ENCODE assay signal across 28 cellular contexts in the genomic region with DNA sequence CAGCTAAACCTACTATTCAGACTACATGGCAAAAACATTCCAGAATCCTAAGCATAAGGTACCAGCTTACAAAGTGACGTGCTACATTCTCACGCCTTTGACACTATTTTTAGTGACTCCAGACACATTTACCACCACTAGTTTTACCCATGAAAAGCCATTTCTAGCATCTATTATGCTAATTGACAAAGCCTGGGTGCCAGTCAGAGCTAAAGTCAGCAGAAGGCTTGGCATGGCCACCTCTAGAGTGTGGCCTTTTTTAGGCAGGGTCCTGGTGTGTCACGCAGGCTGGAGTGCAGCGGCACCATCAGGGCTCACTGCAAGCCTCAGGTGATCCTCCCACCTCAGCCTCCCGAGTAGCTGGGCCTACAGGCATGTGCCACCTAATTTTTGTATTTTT.
"Had no signal": no experiment of that assay in that cellular context is flagged by ENCODE, and none has a peak within 500 bp of the region (broad histone marks: within the 10 kb centered on the region; RNA-seq: fewer than 3 reads in every experiment).

No MANE protein-coding gene starts in this region.

- H3K27me3 ChIP-seq: colonic mucosa, dorsolateral prefrontal cortex, esophagus muscularis mucosa, esophagus squamous epithelium, foreskin keratinocyte, gastrocnemius medialis, gastroesophageal sphincter, heart left ventricle, heart right ventricle had no signal

- H3K4me3 Mint-ChIP-seq: dendritic cell treated with granulocyte-macrophage colony-stimulating factor and Interleukin-4, amounts not matched to agents 40 ng/mL and 50 ng/mL, for 4 days; effector memory CD8-positive, alpha-beta T cell; endodermal cell had no signal

- ATAC-seq: effector memory CD8-positive, alpha-beta T cell; esophagus mucosa; foreskin keratinocyte; gastrocnemius medialis; gastroesophageal sphincter; heart left ventricle; heart right ventricle had no signal

- H3K9me3 ChIP-seq: colonic mucosa, esophagus muscularis mucosa, esophagus squamous epithelium, gastrocnemius medialis, gastroesophageal sphincter, heart left ventricle, heart right ventricle had no signal

- H3K27ac Mint-ChIP-seq: dendritic cell treated with granulocyte-macrophage colony-stimulating factor and Interleukin-4, amounts not matched to agents 40 ng/mL and 50 ng/mL, for 4 days; effector memory CD8-positive, alpha-beta T cell had no signal

- H3K9me3 Mint-ChIP-seq: dendritic cell treated with granulocyte-macrophage colony-stimulating factor and Interleukin-4, amounts not matched to agents 40 ng/mL and 50 ng/mL, for 4 days; effector memory CD8-positive, alpha-beta T cell; endodermal cell had no signal

- H3K4me1 ChIP-seq: colonic mucosa, esophagus muscularis mucosa, foreskin keratinocyte, gastrocnemius medialis, gastroesophageal sphincter, heart left ventricle, heart right ventricle had no signal

- H3K27ac ChIP-seq: colonic mucosa, coronary artery, dorsolateral prefrontal cortex, epithelial cell of prostate, esophagus squamous epithelium, foreskin keratinocyte, gastrocnemius medialis, gastroesophageal sphincter, heart left ventricle, heart right ventricle had no signal

- FAIRE-seq: colon, endometrium, endothelial cell of umbilical vein, frontal cortex had no signal

- DNase-seq: colonic mucosa; cortex of kidney; dermis blood vessel endothelial cell; dorsolateral prefrontal cortex; effector CD4-positive, alpha-beta T cell; effector CD8-positive, alpha-beta T cell; effector memory CD4-positive, alpha-beta T cell; effector memory CD8-positive, alpha-beta T cell; endodermal cell; erythroblast; esophagus squamous epithelium; foreskin fibroblast; foreskin keratinocyte; foreskin melanocyte; gastrocnemius medialis; glutamatergic neuron; heart left ventricle; heart right ventricle had no signal

- H3K27me3 Mint-ChIP-seq: dendritic cell treated with granulocyte-macrophage colony-stimulating factor and Interleukin-4, amounts not matched to agents 40 ng/mL and 50 ng/mL, for 4 days; effector memory CD8-positive, alpha-beta T cell had no signal

- H3K4me3 ChIP-seq: colonic mucosa, coronary artery, dorsolateral prefrontal cortex, esophagus muscularis mucosa, esophagus squamous epithelium, gastrocnemius medialis, gastroesophageal sphincter, heart left ventricle, heart right ventricle had no signal

- H3K36me3 ChIP-seq: heart left ventricle had no signal
